19 cellular contexts compared by ENCODE assay signal in the genomic region with DNA sequence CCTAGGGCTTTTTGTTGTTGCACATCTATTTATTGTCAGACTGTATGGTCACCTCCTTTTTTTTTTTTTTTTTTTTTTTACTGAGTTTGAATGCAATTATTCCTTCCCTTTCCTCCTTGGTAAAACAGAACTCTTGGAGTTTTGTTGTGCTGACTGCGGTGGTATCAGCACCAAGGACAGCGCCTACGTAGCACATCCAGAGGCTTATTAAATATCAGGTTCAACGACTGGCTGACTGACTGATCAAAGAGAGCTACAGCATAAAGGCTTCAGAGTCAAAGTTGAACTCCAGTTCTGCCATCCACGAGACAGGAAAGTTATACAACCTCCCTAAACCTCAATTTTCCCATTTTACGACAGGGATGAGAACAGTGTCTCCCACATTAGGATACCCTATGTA.
A peak's percentile ranks its signal among the peaks of the same experiment; 100 is the strongest.
DNase-seq lines count a peak whose midpoint lies in the region; ATAC-seq, FAIRE-seq and TF ChIP-seq lines count a peak whose summit lies in the region.
"Had no signal": no experiment of that assay in that cellular context is flagged by ENCODE, and none has a peak within 500 bp of the region (broad histone marks: within the 10 kb centered on the region; RNA-seq: fewer than 3 reads in every experiment).

No MANE protein-coding gene starts in this region.

- H3K9me3 Mint-ChIP-seq in neural crest cell (no peaks in the 10 kb centered on the region), WTC11 (peaks cover 81% of the 10 kb centered on the region)
- peaks cover 5 to 17% of the 10 kb centered on the region in 2 donors for H3K9me3 Mint-ChIP-seq in stimulated activated naive CD8-positive, alpha-beta T cell treated with anti-CD3 and anti-CD28 coated beads, Interleukin-15, amount 100 ng/mL, for 72 hours
- H3K9me3 Mint-ChIP-seq: dendritic cell treated with granulocyte-macrophage colony-stimulating factor and Interleukin-4, amounts not matched to agents 40 ng/mL and 50 ng/mL, for 4 days had no signal

- no peaks in the 10 kb centered on the region for H3K9me2 ChIP-seq in GM23248 (ENCODE audit: insufficient read depth)

- H3K4me3 Mint-ChIP-seq in neural crest cell (no peak overlapping the region), WTC11 (no peak overlapping the region)
- no peak overlapping the region for H3K4me3 Mint-ChIP-seq in stimulated activated naive CD8-positive, alpha-beta T cell treated with anti-CD3 and anti-CD28 coated beads, Interleukin-15, amount 100 ng/mL, for 72 hours
- H3K4me3 Mint-ChIP-seq: activated CD4-positive, alpha-beta memory T cell treated with anti-CD3 and anti-CD28 coated beads, Interleukin-2, amount 10 ng/mL, durations not matched to agents 7 days and 5 days; activated naive CD8-positive, alpha-beta T cell treated with anti-CD3 and anti-CD28 coated beads, Interleukin-2, amount 10 ng/mL, durations not matched to agents 7 days and 5 days; activated T-cell treated with anti-CD3 and anti-CD28 coated beads, Interleukin-2, amount 50 U/mL, for 72 hours; dendritic cell treated with granulocyte-macrophage colony-stimulating factor and Interleukin-4, amounts not matched to agents 40 ng/mL and 50 ng/mL, for 4 days; T-cell had no signal

- H3K9ac ChIP-seq in GM23248 (no peak overlapping the region), GM12878 (ENCODE audit: control insufficient read depth, insufficient read depth, low read length) (no peak overlapping the region)

- DNase-seq in GM23248 (peak; percentile 0), M059J (ENCODE audit: low read depth) (peak; percentile 2), GM12878 (ENCODE audit: low read depth, low spot score) (no peak), neural crest cell (ENCODE audit: low read depth, low spot score) (peak; percentile 36), WTC11 (ENCODE audit: low spot score) (no peak), activated T-cell treated with anti-CD3 and anti-CD28 coated beads for 4 hours (no peak), T1000 (lab: John Stamatoyannopoulos, UW) (no peak)
- no peak for DNase-seq in stimulated activated naive CD8-positive, alpha-beta T cell treated with anti-CD3 and anti-CD28 coated beads, Interleukin-15, amount 100 ng/mL, for 72 hours
- DNase-seq: activated CD4-positive, alpha-beta memory T cell treated with anti-CD3 and anti-CD28 coated beads, Interleukin-2, amount 10 ng/mL, durations not matched to agents 7 days and 5 days; activated naive CD8-positive, alpha-beta T cell treated with anti-CD3 and anti-CD28 coated beads, Interleukin-2, amount 10 ng/mL, durations not matched to agents 7 days and 5 days; activated T-cell treated with anti-CD3 and anti-CD28 coated beads, Interleukin-2, amount 50 U/mL, for 72 hours; foreskin keratinocyte; ovary; stimulated activated CD4-positive, alpha-beta T cell treated with anti-CD3 and anti-CD28 coated beads, Interleukin-4, amount 100 ng/mL, for 24 hours; T-cell; uterus had no signal

- ATAC-seq in GM12878 (no peak), WTC11 (no peak)
- ATAC-seq in stimulated activated naive CD8-positive, alpha-beta T cell treated with anti-CD3 and anti-CD28 coated beads, Interleukin-15, amount 100 ng/mL, for 72 hours, result no peak
- ATAC-seq: activated T-cell treated with anti-CD3 and anti-CD28 coated beads, Interleukin-2, amount 50 U/mL, for 72 hours; foreskin keratinocyte; T-cell had no signal

- H3K27ac Mint-ChIP-seq in neural crest cell (ENCODE audit: unreplicated experiment) (no peak overlapping the region), WTC11 (no peak overlapping the region)
- no peak overlapping the region for H3K27ac Mint-ChIP-seq in stimulated activated naive CD8-positive, alpha-beta T cell treated with anti-CD3 and anti-CD28 coated beads, Interleukin-15, amount 100 ng/mL, for 72 hours
- H3K27ac Mint-ChIP-seq: activated CD4-positive, alpha-beta memory T cell treated with anti-CD3 and anti-CD28 coated beads, Interleukin-2, amount 10 ng/mL, durations not matched to agents 7 days and 5 days; activated naive CD8-positive, alpha-beta T cell treated with anti-CD3 and anti-CD28 coated beads, Interleukin-2, amount 10 ng/mL, durations not matched to agents 7 days and 5 days; activated T-cell treated with anti-CD3 and anti-CD28 coated beads, Interleukin-2, amount 50 U/mL, for 72 hours; dendritic cell treated with granulocyte-macrophage colony-stimulating factor and Interleukin-4, amounts not matched to agents 40 ng/mL and 50 ng/mL, for 4 days; T-cell had no signal

- intact Hi-C loops in GM12878 (cut with micrococcal nuclease; ENCODE audit: unreplicated experiment), result no loop called here

- CTCF ChIA-PET in GM12878 (lab: Yijun Ruan, JAX), result no interaction called here
- CTCF ChIA-PET in WTC11 (lab: Charles Lee), result no interaction called here

- TF ChIP-seq EP300 in GM12878 (IDR thresholded peaks at IDR 0.05; ENCODE audit: borderline replicate concordance in 1 of 2, control insufficient read depth in 1 of 2, low read depth in 2 of 2, low read length in 2 of 2), result no peak

- no peaks in the 10 kb centered on the region for H3K36me3 Mint-ChIP-seq in neural crest cell (ENCODE audit: low read depth)
- peaks cover 74% of the 10 kb centered on the region for H3K36me3 Mint-ChIP-seq in WTC11
- H3K36me3 Mint-ChIP-seq: activated naive CD8-positive, alpha-beta T cell treated with anti-CD3 and anti-CD28 coated beads, Interleukin-2, amount 10 ng/mL, durations not matched to agents 7 days and 5 days; T-cell had no signal

- H3K27me3 Mint-ChIP-seq in neural crest cell (ENCODE audit: low read depth) (peaks cover 66% of the 10 kb centered on the region), WTC11 (ENCODE audit: low read depth) (peaks cover 7% of the 10 kb centered on the region)
- H3K27me3 Mint-ChIP-seq in stimulated activated naive CD8-positive, alpha-beta T cell treated with anti-CD3 and anti-CD28 coated beads, Interleukin-15, amount 100 ng/mL, for 72 hours, result no peaks in the 10 kb centered on the region
- H3K27me3 Mint-ChIP-seq: activated CD4-positive, alpha-beta memory T cell treated with anti-CD3 and anti-CD28 coated beads, Interleukin-2, amount 10 ng/mL, durations not matched to agents 7 days and 5 days; activated naive CD8-positive, alpha-beta T cell treated with anti-CD3 and anti-CD28 coated beads, Interleukin-2, amount 10 ng/mL, durations not matched to agents 7 days and 5 days; dendritic cell treated with granulocyte-macrophage colony-stimulating factor and Interleukin-4, amounts not matched to agents 40 ng/mL and 50 ng/mL, for 4 days; T-cell had no signal

- H3K27ac ChIP-seq in GM23248 (no peak overlapping the region), GM12878 (ENCODE audit: control insufficient read depth, insufficient read depth) (no peak overlapping the region)
- H3K27ac ChIP-seq: breast epithelium, foreskin keratinocyte, ovary, RWPE1, uterus had no signal

- H3K4me3 ChIP-seq in GM23248 (no peak overlapping the region), GM12878 (no peak overlapping the region)
- H3K4me3 ChIP-seq: breast epithelium, ovary, uterus had no signal

- FAIRE-seq in GM12878 (lab: Jason Lieb, UNC), result no peak

- RAD21 ChIA-PET in GM12878 (lab: Charles Lee; ENCODE audit: unreplicated experiment), result no interaction called here

- TF ChIP-seq RAD21 in GM12878 (IDR thresholded peaks at IDR 0.05; ENCODE audit: insufficient read depth, low read depth, low read length), result no peak

- no peak for TF ChIP-seq POLR2A in GM12878 (IDR thresholded peaks at IDR 0.05; ENCODE audit: low read depth, low read length)

- no peak overlapping the region for H2AFZ ChIP-seq in GM23248
- no peak overlapping the region for H2AFZ ChIP-seq in GM12878 (ENCODE audit: control insufficient read depth, low read depth, low read length)

- POLR2A ChIA-PET in GM12878 (lab: Charles Lee) (no interaction called here), WTC11 (lab: Charles Lee) (no interaction called here)

- in situ Hi-C loops in GM23248 (cut with MboI), result no loop called here
- in situ Hi-C loops in GM12878 (cut with MboI), result no loop called here

- BruUV-seq in GM12878 (replicated peaks; lab: Mats Ljungman, UMichigan), result no TSS peak

- H3K79me2 ChIP-seq in GM23248 (ENCODE audit: insufficient read depth) (no peaks in the 10 kb centered on the region), GM12878 (ENCODE audit: control insufficient read depth, insufficient read depth, low read length) (no peaks in the 10 kb centered on the region)

- H3K4me1 Mint-ChIP-seq in neural crest cell (no peaks in the 10 kb centered on the region), WTC11 (no peaks in the 10 kb centered on the region)
- H3K4me1 Mint-ChIP-seq in stimulated activated naive CD8-positive, alpha-beta T cell treated with anti-CD3 and anti-CD28 coated beads, Interleukin-15, amount 100 ng/mL, for 72 hours, result no peaks in the 10 kb centered on the region
- H3K4me1 Mint-ChIP-seq: activated CD4-positive, alpha-beta memory T cell treated with anti-CD3 and anti-CD28 coated beads, Interleukin-2, amount 10 ng/mL, durations not matched to agents 7 days and 5 days; activated naive CD8-positive, alpha-beta T cell treated with anti-CD3 and anti-CD28 coated beads, Interleukin-2, amount 10 ng/mL, durations not matched to agents 7 days and 5 days; T-cell had no signal

- H3K27me3 ChIP-seq in GM23248 (replicated peaks; ENCODE audit: insufficient read depth), result no peaks in the 10 kb centered on the region
- no peaks in the 10 kb centered on the region for H3K27me3 ChIP-seq in GM12878 (replicated peaks in 1 of 2; ENCODE audit: control insufficient read depth in 2 of 2, insufficient read depth in 2 of 2, low read length in 1 of 2)
- H3K27me3 ChIP-seq: breast epithelium, foreskin keratinocyte, ovary, uterus had no signal

- H3K4me2 ChIP-seq in GM23248 (ENCODE audit: unreplicated experiment), result no peak overlapping the region
- H3K4me2 ChIP-seq in GM12878 (ENCODE audit: control insufficient read depth, insufficient read depth), result no peak overlapping the region

- SMC1A ChIA-PET in GM12878 (lab: Charles Lee; ENCODE audit: uncharacterized antibody, unreplicated experiment), result no interaction called here

- H3K9me3 ChIP-seq in GM23248 (ENCODE audit: low read depth) (no peaks in the 10 kb centered on the region), GM12878 (replicated peaks; ENCODE audit: control insufficient read depth, insufficient read depth, low read length) (no peaks in the 10 kb centered on the region)
- H3K9me3 ChIP-seq: breast epithelium, ovary, uterus had no signal

- H3K36me3 ChIP-seq in GM23248 (ENCODE audit: low read depth) (no peaks in the 10 kb centered on the region), GM12878 (ENCODE audit: control insufficient read depth in 2 of 2, insufficient read depth in 2 of 2, low read length in 1 of 2) (no peaks in the 10 kb centered on the region)
- H3K36me3 ChIP-seq: breast epithelium, ovary, uterus had no signal

- TF ChIP-seq CTCF in GM12878 (IDR thresholded peaks at IDR 0.05 in 2 of 3, conservative IDR thresholded peaks at IDR 0.05 in 1 of 3; ENCODE audit: control insufficient read depth in 2 of 3, extremely low read depth in 1 of 3, insufficient read depth in 1 of 3, low read depth in 3 of 3, low read length in 3 of 3), result no peak
- no peak for TF ChIP-seq CTCF in neural crest cell (conservative IDR thresholded peaks at IDR 0.05)
- TF ChIP-seq CTCF in WTC11 (IDR thresholded peaks at IDR 0.05), result no peak

- no peaks in the 10 kb centered on the region for H3K4me1 ChIP-seq in GM23248 (ENCODE audit: insufficient read depth)
- H3K4me1 ChIP-seq in GM12878 (ENCODE audit: control insufficient read depth, insufficient read depth, low read length), result no peaks in the 10 kb centered on the region
- H3K4me1 ChIP-seq: breast epithelium, foreskin keratinocyte, uterus had no signal

- no peaks in the 10 kb centered on the region for H3F3A ChIP-seq in GM23248 (ENCODE audit: insufficient read depth)

- 15 to 18% methylated on average over 6 of the region's 6 CpGs for WGBS in GM23248 (ENCODE audit: low coverage in 1 of 2, low lambda C conversion rate in 2 of 2, missing lambda C conversion rate in 2 of 2), 2 experiments
- WGBS in GM12878 (ENCODE audit: insufficient coverage, insufficient replicate concordance, low lambda C conversion rate, missing lambda C conversion rate), result 38% methylated on average over 6 of the region's 6 CpGs

- H4K20me1 ChIP-seq in GM23248 (ENCODE audit: insufficient read depth), result no peaks in the 10 kb centered on the region
- H4K20me1 ChIP-seq in GM12878 (ENCODE audit: control insufficient read depth, insufficient read depth), result no peaks in the 10 kb centered on the region

Comparison
In these comparisons a context has a peak if more than half of its experiments do, and no peak if none do; other contexts are left out.
1. DNase-seq: peak in GM23248 (single experiment), M059J (single experiment) and neural crest cell (single experiment); none in GM12878 (single experiment), WTC11 (single experiment), stimulated activated naive CD8-positive, alpha-beta T cell treated with anti-CD3 and anti-CD28 coated beads, Interleukin-15, amount 100 ng/mL, for 72 hours (0 of 2), activated T-cell treated with anti-CD3 and anti-CD28 coated beads for 4 hours (single experiment) and T1000 (single experiment).